ENCODE assay signal across 1 cellular context in genomic region chr17:39980402-39981206, GRCh38.
TF ChIP-seq lines count a peak whose summit lies in the region.

PSMD3 (plus strand) TSS chr17:39980807; CDS start chr17:39980971, 164 bp downstream.

TF ChIP-seq in K562, 482 proteins besides CTCF, POLR2A, EP300 and RAD21 (continued from another document and continues in another):
- peak; percentile 82 for TF ChIP-seq ZNF584 (CRISPR knock-in tag; IDR thresholded peaks at IDR 0.05; ENCODE audit: low read depth)
- TF ChIP-seq PTTG1 (tag; IDR thresholded peaks at IDR 0.05; ENCODE audit: low read depth) = no peak
- peak; percentile 57 for TF ChIP-seq SMAD3 (CRISPR knock-in tag; conservative IDR thresholded peaks at IDR 0.05)
- TF ChIP-seq, protein P1, sequence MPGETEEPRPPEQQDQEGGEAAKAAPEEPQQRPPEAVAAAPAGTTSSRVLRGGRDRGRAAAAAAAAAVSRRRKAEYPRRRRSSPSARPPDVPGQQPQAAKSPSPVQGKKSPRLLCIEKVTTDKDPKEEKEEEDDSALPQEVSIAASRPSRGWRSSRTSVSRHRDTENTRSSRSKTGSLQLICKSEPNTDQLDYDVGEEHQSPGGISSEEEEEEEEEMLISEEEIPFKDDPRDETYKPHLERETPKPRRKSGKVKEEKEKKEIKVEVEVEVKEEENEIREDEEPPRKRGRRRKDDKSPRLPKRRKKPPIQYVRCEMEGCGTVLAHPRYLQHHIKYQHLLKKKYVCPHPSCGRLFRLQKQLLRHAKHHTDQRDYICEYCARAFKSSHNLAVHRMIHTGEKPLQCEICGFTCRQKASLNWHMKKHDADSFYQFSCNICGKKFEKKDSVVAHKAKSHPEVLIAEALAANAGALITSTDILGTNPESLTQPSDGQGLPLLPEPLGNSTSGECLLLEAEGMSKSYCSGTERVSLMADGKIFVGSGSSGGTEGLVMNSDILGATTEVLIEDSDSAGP (CRISPR knock-in tag; IDR thresholded peaks at IDR 0.05) = peak; percentile 4; the same call in 1 of the 2 replicates
- TF ChIP-seq TBL1XR1 (IDR thresholded peaks at IDR 0.05; ENCODE audit: low read length in 2 of 2) = peak; percentile 29 to 84
- peak; percentile 66 for TF ChIP-seq FOS (IDR thresholded peaks at IDR 0.05; ENCODE audit: extremely low read depth, insufficient read length)
- TF ChIP-seq SP1 (CRISPR knock-in tag; IDR thresholded peaks at IDR 0.05) = peak; percentile 70; the same call in 1 of the 2 replicates
- TF ChIP-seq, protein P2, sequence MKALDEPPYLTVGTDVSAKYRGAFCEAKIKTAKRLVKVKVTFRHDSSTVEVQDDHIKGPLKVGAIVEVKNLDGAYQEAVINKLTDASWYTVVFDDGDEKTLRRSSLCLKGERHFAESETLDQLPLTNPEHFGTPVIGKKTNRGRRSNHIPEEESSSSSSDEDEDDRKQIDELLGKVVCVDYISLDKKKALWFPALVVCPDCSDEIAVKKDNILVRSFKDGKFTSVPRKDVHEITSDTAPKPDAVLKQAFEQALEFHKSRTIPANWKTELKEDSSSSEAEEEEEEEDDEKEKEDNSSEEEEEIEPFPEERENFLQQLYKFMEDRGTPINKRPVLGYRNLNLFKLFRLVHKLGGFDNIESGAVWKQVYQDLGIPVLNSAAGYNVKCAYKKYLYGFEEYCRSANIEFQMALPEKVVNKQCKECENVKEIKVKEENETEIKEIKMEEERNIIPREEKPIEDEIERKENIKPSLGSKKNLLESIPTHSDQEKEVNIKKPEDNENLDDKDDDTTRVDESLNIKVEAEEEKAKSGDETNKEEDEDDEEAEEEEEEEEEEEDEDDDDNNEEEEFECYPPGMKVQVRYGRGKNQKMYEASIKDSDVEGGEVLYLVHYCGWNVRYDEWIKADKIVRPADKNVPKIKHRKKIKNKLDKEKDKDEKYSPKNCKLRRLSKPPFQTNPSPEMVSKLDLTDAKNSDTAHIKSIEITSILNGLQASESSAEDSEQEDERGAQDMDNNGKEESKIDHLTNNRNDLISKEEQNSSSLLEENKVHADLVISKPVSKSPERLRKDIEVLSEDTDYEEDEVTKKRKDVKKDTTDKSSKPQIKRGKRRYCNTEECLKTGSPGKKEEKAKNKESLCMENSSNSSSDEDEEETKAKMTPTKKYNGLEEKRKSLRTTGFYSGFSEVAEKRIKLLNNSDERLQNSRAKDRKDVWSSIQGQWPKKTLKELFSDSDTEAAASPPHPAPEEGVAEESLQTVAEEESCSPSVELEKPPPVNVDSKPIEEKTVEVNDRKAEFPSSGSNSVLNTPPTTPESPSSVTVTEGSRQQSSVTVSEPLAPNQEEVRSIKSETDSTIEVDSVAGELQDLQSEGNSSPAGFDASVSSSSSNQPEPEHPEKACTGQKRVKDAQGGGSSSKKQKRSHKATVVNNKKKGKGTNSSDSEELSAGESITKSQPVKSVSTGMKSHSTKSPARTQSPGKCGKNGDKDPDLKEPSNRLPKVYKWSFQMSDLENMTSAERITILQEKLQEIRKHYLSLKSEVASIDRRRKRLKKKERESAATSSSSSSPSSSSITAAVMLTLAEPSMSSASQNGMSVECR (CRISPR knock-in tag; IDR thresholded peaks at IDR 0.05) = peak; percentile 85
- TF ChIP-seq KAT7 (CRISPR knock-in tag; IDR thresholded peaks at IDR 0.05; ENCODE audit: borderline replicate concordance) = peak; percentile 86; the same call in 1 of the 2 replicates
- TF ChIP-seq TGIF2 (CRISPR knock-in tag; IDR thresholded peaks at IDR 0.05) = no peak
- no peak for TF ChIP-seq ZNF41 (CRISPR knock-in tag; conservative IDR thresholded peaks at IDR 0.05)
- TF ChIP-seq, protein P3, sequence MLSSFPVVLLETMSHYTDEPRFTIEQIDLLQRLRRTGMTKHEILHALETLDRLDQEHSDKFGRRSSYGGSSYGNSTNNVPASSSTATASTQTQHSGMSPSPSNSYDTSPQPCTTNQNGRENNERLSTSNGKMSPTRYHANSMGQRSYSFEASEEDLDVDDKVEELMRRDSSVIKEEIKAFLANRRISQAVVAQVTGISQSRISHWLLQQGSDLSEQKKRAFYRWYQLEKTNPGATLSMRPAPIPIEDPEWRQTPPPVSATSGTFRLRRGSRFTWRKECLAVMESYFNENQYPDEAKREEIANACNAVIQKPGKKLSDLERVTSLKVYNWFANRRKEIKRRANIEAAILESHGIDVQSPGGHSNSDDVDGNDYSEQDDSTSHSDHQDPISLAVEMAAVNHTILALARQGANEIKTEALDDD (IDR thresholded peaks at IDR 0.05) = no peak
- TF ChIP-seq, protein P4, sequence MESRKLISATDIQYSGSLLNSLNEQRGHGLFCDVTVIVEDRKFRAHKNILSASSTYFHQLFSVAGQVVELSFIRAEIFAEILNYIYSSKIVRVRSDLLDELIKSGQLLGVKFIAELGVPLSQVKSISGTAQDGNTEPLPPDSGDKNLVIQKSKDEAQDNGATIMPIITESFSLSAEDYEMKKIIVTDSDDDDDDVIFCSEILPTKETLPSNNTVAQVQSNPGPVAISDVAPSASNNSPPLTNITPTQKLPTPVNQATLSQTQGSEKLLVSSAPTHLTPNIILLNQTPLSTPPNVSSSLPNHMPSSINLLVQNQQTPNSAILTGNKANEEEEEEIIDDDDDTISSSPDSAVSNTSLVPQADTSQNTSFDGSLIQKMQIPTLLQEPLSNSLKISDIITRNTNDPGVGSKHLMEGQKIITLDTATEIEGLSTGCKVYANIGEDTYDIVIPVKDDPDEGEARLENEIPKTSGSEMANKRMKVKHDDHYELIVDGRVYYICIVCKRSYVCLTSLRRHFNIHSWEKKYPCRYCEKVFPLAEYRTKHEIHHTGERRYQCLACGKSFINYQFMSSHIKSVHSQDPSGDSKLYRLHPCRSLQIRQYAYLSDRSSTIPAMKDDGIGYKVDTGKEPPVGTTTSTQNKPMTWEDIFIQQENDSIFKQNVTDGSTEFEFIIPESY (CRISPR knock-in tag; IDR thresholded peaks at IDR 0.05) = peak; percentile 70
- no peak for TF ChIP-seq HDAC6 (IDR thresholded peaks at IDR 0.05; ENCODE audit: low read depth, low read length)
- TF ChIP-seq CHD2 (IDR thresholded peaks at IDR 0.05; ENCODE audit: low read depth, low read length) = no peak; the same call in 1 of the 2 replicates
- peak; percentile 71; the same call in 1 of the 2 replicates for TF ChIP-seq FOXM1 (IDR thresholded peaks at IDR 0.05; ENCODE audit: low read depth)
- no peak; the same call in 1 of the 2 replicates for TF ChIP-seq FOXM1 (CRISPR knock-in tag; IDR thresholded peaks at IDR 0.05; ENCODE audit: low read depth)
- TF ChIP-seq MXD1 (CRISPR knock-in tag; IDR thresholded peaks at IDR 0.05; ENCODE audit: borderline replicate concordance, poor library complexity, severe bottlenecking) = peak; percentile 67
- peak; percentile 93 for TF ChIP-seq EP400 (IDR thresholded peaks at IDR 0.05)
- TF ChIP-seq ZBTB9 (CRISPR knock-in tag; IDR thresholded peaks at IDR 0.05) = peak; percentile 90
- TF ChIP-seq FOXO4 (CRISPR knock-in tag; IDR thresholded peaks at IDR 0.05) = no peak
- TF ChIP-seq BRF2 (IDR thresholded peaks at IDR 0.05; ENCODE audit: borderline replicate concordance, insufficient read depth, insufficient read length) = no peak
- no peak for TF ChIP-seq SREBF2 (CRISPR knock-in tag; IDR thresholded peaks at IDR 0.05)
- TF ChIP-seq NR2F6 (CRISPR knock-in tag; IDR thresholded peaks at IDR 0.05) = 0 out of 2 replicates have a peak, but pooled peaks have one; percentile 35
- peak; percentile 68 for TF ChIP-seq RBM22 (IDR thresholded peaks at IDR 0.05; ENCODE audit: low read depth, low read length, poor library complexity, severe bottlenecking)
- peak; percentile 45; the same call in 1 of the 2 replicates for TF ChIP-seq GATAD2A (IDR thresholded peaks at IDR 0.05)
- no peak for TF ChIP-seq TAF15 (IDR thresholded peaks at IDR 0.05; ENCODE audit: low read depth, low read length)
- TF ChIP-seq HNRNPH1 (optimal IDR thresholded peaks at IDR 0.05; ENCODE audit: low read depth, low read length) = no peak
- no peak for TF ChIP-seq PHF21A (IDR thresholded peaks at IDR 0.05; ENCODE audit: borderline replicate concordance, low read depth)
- TF ChIP-seq, protein P5, sequence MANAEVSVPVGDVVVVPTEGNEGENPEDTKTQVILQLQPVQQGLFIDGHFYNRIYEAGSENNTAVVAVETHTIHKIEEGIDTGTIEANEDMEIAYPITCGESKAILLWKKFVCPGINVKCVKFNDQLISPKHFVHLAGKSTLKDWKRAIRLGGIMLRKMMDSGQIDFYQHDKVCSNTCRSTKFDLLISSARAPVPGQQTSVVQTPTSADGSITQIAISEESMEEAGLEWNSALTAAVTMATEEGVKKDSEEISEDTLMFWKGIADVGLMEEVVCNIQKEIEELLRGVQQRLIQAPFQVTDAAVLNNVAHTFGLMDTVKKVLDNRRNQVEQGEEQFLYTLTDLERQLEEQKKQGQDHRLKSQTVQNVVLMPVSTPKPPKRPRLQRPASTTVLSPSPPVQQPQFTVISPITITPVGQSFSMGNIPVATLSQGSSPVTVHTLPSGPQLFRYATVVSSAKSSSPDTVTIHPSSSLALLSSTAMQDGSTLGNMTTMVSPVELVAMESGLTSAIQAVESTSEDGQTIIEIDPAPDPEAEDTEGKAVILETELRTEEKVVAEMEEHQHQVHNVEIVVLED (CRISPR knock-in tag; IDR thresholded peaks at IDR 0.05) = peak; percentile 74
- TF ChIP-seq, protein P6, sequence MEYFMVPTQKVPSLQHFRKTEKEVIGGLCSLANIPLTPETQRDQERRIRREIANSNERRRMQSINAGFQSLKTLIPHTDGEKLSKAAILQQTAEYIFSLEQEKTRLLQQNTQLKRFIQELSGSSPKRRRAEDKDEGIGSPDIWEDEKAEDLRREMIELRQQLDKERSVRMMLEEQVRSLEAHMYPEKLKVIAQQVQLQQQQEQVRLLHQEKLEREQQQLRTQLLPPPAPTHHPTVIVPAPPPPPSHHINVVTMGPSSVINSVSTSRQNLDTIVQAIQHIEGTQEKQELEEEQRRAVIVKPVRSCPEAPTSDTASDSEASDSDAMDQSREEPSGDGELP (CRISPR knock-in tag; IDR thresholded peaks at IDR 0.05; ENCODE audit: borderline replicate concordance) = peak; percentile 95
- TF ChIP-seq, protein P7, sequence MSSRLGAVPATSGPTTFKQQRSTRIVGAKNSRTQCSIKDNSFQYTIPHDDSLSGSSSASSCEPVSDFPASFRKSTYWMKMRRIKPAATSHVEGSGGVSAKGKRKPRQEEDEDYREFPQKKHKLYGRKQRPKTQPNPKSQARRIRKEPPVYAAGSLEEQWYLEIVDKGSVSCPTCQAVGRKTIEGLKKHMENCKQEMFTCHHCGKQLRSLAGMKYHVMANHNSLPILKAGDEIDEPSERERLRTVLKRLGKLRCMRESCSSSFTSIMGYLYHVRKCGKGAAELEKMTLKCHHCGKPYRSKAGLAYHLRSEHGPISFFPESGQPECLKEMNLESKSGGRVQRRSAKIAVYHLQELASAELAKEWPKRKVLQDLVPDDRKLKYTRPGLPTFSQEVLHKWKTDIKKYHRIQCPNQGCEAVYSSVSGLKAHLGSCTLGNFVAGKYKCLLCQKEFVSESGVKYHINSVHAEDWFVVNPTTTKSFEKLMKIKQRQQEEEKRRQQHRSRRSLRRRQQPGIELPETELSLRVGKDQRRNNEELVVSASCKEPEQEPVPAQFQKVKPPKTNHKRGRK (tag; IDR thresholded peaks at IDR 0.05) = no peak
- peak; percentile 74 for TF ChIP-seq CEBPZ (IDR thresholded peaks at IDR 0.05; ENCODE audit: borderline replicate concordance, low read depth, low read length)
- TF ChIP-seq RCOR1 (IDR thresholded peaks at IDR 0.05; ENCODE audit: borderline replicate concordance in 1 of 2, low read depth in 2 of 2, low read length in 2 of 2) = peak; percentile 13 to 87; a peak in 3 of 4 replicates
